Comparison of ENCODE assay signal across 8 cellular contexts in the genomic region with DNA sequence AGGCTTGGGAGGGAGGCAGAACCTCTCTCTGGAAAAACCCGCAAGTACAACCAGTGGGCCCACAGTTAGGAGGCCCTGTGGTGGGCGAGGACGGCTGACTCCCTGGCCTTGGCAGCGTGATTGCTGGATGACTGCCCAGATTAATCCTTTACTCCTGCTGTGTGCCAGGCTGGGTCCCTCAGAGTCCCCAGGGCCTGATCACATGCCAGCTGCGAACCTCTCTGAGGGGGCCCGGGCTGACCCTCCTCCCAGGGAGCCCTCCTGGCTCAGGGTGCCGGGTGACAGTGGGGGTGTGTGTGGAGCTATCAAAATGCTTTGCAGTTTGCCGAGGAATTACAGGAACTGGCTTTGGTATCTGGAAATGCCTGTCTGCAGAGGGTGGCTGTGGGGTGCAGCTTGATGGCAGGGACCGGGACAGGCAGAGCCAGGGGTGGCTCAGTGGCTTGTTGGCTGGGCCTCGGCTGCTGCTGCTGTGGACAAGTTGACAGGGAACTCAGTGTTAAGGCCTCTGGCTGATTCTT. TPM values are rescaled to one million over a fixed set of nuclear protein-coding genes. Genes with fewer than 3 reads are reported as not detected.
DNase-seq lines count a peak whose midpoint lies in the region; ATAC-seq and TF ChIP-seq lines count a peak whose summit lies in the region.

No MANE protein-coding gene starts in this region.

- DNase-seq in cardiac muscle cell (ENCODE audit: low read depth in 1 of 2, low spot score in 1 of 2), result peak in 1 of 2 donors; percentile 57
- no peak for DNase-seq in NOMO-1 treated with DMSO at 0.1 percent for 48 hours (lab: John Stamatoyannopoulos, UW; ENCODE audit: unreplicated experiment)
- no peak for DNase-seq in CD8-positive, alpha-beta T cell

- H3K36me3 ChIP-seq in HEK293 (ENCODE audit: control insufficient read depth in 2 of 2, insufficient read depth in 1 of 2, low read length in 2 of 2) (peaks cover 0 to 46% of the 10 kb centered on the region in 2 experiments; a peak in 2 of 3 replicates), cardiac muscle cell (no peaks in the 10 kb centered on the region), skeletal muscle satellite cell (ENCODE audit: insufficient read depth, low read length) (peaks cover 26% of the 10 kb centered on the region)
- H3K36me3 ChIP-seq in CD8-positive, alpha-beta T cell (ENCODE audit: insufficient read depth, low read length), result peaks cover 6% of the 10 kb centered on the region

- H3K36me3 Mint-ChIP-seq in CD8-positive, alpha-beta T cell, result peaks cover 38% of the 10 kb centered on the region

- no peaks in the 10 kb centered on the region for H3K9me3 ChIP-seq in HEK293 (ENCODE audit: control insufficient read depth, insufficient read depth, low read depth, low read length)
- no peaks in the 10 kb centered on the region for H3K9me3 ChIP-seq in cardiac muscle cell (ENCODE audit: low read depth)
- no peaks in the 10 kb centered on the region for H3K9me3 ChIP-seq in skeletal muscle satellite cell (replicated peaks; ENCODE audit: low read length)
- no peaks in the 10 kb centered on the region for H3K9me3 ChIP-seq in CD8-positive, alpha-beta T cell (ENCODE audit: low read length)

- no peaks in the 10 kb centered on the region for H3K27me3 Mint-ChIP-seq in CD8-positive, alpha-beta T cell (ENCODE audit: low read depth)

- H3K27me3 ChIP-seq in cardiac muscle cell, result no peaks in the 10 kb centered on the region
- no peaks in the 10 kb centered on the region for H3K27me3 ChIP-seq in skeletal muscle satellite cell (ENCODE audit: control insufficient read depth, insufficient read depth, low read length)
- H3K27me3 ChIP-seq in CD8-positive, alpha-beta T cell (ENCODE audit: insufficient read depth, low read length), result no peaks in the 10 kb centered on the region

- H3K9me3 Mint-ChIP-seq in CD8-positive, alpha-beta T cell, result no peaks in the 10 kb centered on the region

- intact Hi-C loops in CD8-positive, alpha-beta T cell (cut with DNase I, micrococcal nuclease), result no loop called here

- CTCF ChIA-PET in HEK293 (lab: Yijun Ruan, JAX), result interaction anchor here (0.6 kb wide), 1 partner anchor 97 kb away, joined by 3 read pairs; no protein-coding TSS in a partner anchor
- CTCF ChIA-PET in CD8-positive, alpha-beta T cell (lab: Charles Lee), result interaction anchor here (0.7 to 1.7 kb wide), 2 partner anchors 49 to 123 kb away, joined by 4 to 5 read pairs; a partner anchor contains a TSS

- TF ChIP-seq CTCF in HEK293 (tag by site-specific recombination; IDR thresholded peaks at IDR 0.05) (no peak), cardiac muscle cell (IDR thresholded peaks at IDR 0.05; ENCODE audit: low read depth, low read length) (no peak)
- TF ChIP-seq CTCF in CD8-positive, alpha-beta T cell (IDR thresholded peaks at IDR 0.05), result no peak

- H3K27ac ChIP-seq in HEK293 (ENCODE audit: extremely low read depth, low read depth, low read length), result no peak overlapping the region
- H3K27ac ChIP-seq in cardiac muscle cell, result peak overlapping the region; percentile 98
- H3K27ac ChIP-seq in CD8-positive, alpha-beta T cell (ENCODE audit: low read depth, low read length), result no peak overlapping the region

- peak overlapping the region; percentile 65 for H3K4me2 ChIP-seq in skeletal muscle satellite cell (ENCODE audit: low read length)

- no peak overlapping the region for H3K27ac Mint-ChIP-seq in CD8-positive, alpha-beta T cell

- H3K4me3 ChIP-seq in HEK293 (ENCODE audit: low read depth, low read length) (no peak overlapping the region), cardiac muscle cell (no peak overlapping the region), skeletal muscle satellite cell (ENCODE audit: low read length) (no peak overlapping the region)
- no peak overlapping the region for H3K4me3 ChIP-seq in CD8-positive, alpha-beta T cell (ENCODE audit: low read depth, low read length)

- H3K4me1 Mint-ChIP-seq in CD8-positive, alpha-beta T cell (ENCODE audit: low read depth), result peaks cover 54% of the 10 kb centered on the region

- H3K9ac ChIP-seq in skeletal muscle satellite cell (ENCODE audit: low read depth, low read length), result peak overlapping the region; percentile 11

- no peak overlapping the region for H3K4me3 Mint-ChIP-seq in CD8-positive, alpha-beta T cell

- ATAC-seq in SK-N-SH treated with all-trans-retinoic acid at 6 μM for 48 hours (peak; percentile 61), HG02981 (IDR thresholded peaks at IDR 0.05; ENCODE audit: unreplicated experiment) (no peak), GM18861 (IDR thresholded peaks at IDR 0.05; ENCODE audit: unreplicated experiment) (no peak)
- no peak for ATAC-seq in CD8-positive, alpha-beta T cell

- H3K4me1 ChIP-seq in HEK293 (ENCODE audit: control insufficient read depth, insufficient read depth, low read length) (no peaks in the 10 kb centered on the region), cardiac muscle cell (ENCODE audit: low read depth) (peaks cover 15% of the 10 kb centered on the region), skeletal muscle satellite cell (ENCODE audit: control insufficient read depth, insufficient read depth, low read length) (peaks cover 29% of the 10 kb centered on the region)
- peaks cover 30% of the 10 kb centered on the region for H3K4me1 ChIP-seq in CD8-positive, alpha-beta T cell (ENCODE audit: insufficient read depth, low read length)

- POLR2A ChIA-PET in HEK293 (lab: Yijun Ruan, JAX), result interaction anchor here (0.6 kb wide), 1 partner anchor 16 kb away, joined by 3 read pairs; no protein-coding TSS in a partner anchor
- POLR2A ChIA-PET in CD8-positive, alpha-beta T cell (lab: Charles Lee), result no interaction called here

TF ChIP-seq in HEK293, 187 proteins besides CTCF, POLR2A, EP300 and RAD21 (continues in another document):
- TF ChIP-seq GLIS1 (tag by site-specific recombination; IDR thresholded peaks at IDR 0.05), result peak; percentile 76
- peak; percentile 64 for TF ChIP-seq ZFP69B (tag by site-specific recombination; IDR thresholded peaks at IDR 0.05)
- no peak for TF ChIP-seq ZNF600 (tag by site-specific recombination; IDR thresholded peaks at IDR 0.05)
- no peak for TF ChIP-seq ZNF174 (tag by site-specific recombination; IDR thresholded peaks at IDR 0.05)
- TF ChIP-seq ZIC2 (tag by site-specific recombination; IDR thresholded peaks at IDR 0.05), result peak; percentile 95
- TF ChIP-seq GLIS2 (tag by site-specific recombination; IDR thresholded peaks at IDR 0.05), result no peak
- TF ChIP-seq ZNF311 (tag by site-specific recombination; IDR thresholded peaks at IDR 0.05; ENCODE audit: borderline replicate concordance), result no peak
- no peak for TF ChIP-seq SCRT2 (tag by site-specific recombination; IDR thresholded peaks at IDR 0.05)
- no peak for TF ChIP-seq ZNF785 (tag by site-specific recombination; IDR thresholded peaks at IDR 0.05)
- TF ChIP-seq ZFP3 (tag by site-specific recombination; IDR thresholded peaks at IDR 0.05; ENCODE audit: low read depth), result no peak
- TF ChIP-seq, protein P1, sequence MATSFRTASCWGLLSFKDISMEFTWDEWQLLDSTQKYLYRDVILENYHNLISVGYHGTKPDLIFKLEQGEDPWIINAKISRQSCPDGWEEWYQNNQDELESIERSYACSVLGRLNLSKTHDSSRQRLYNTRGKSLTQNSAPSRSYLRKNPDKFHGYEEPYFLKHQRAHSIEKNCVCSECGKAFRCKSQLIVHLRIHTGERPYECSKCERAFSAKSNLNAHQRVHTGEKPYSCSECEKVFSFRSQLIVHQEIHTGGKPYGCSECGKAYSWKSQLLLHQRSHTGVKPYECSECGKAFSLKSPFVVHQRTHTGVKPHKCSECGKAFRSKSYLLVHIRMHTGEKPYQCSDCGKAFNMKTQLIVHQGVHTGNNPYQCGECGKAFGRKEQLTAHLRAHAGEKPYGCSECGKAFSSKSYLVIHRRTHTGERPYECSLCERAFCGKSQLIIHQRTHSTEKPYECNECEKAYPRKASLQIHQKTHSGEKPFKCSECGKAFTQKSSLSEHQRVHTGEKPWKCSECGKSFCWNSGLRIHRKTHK (tag by site-specific recombination; IDR thresholded peaks at IDR 0.05), result no peak
- TF ChIP-seq ZNF623 (tag by site-specific recombination; IDR thresholded peaks at IDR 0.05), result no peak

TF ChIP-seq in SK-N-SH treated with all-trans-retinoic acid at 6 μM for 48 hours, 23 proteins besides CTCF, POLR2A, EP300 and RAD21:
- TF ChIP-seq, protein P2, sequence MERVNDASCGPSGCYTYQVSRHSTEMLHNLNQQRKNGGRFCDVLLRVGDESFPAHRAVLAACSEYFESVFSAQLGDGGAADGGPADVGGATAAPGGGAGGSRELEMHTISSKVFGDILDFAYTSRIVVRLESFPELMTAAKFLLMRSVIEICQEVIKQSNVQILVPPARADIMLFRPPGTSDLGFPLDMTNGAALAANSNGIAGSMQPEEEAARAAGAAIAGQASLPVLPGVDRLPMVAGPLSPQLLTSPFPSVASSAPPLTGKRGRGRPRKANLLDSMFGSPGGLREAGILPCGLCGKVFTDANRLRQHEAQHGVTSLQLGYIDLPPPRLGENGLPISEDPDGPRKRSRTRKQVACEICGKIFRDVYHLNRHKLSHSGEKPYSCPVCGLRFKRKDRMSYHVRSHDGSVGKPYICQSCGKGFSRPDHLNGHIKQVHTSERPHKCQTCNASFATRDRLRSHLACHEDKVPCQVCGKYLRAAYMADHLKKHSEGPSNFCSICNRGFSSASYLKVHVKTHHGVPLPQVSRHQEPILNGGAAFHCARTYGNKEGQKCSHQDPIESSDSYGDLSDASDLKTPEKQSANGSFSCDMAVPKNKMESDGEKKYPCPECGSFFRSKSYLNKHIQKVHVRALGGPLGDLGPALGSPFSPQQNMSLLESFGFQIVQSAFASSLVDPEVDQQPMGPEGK (CRISPR knock-in tag; IDR thresholded peaks at IDR 0.05; ENCODE audit: borderline replicate concordance), result no peak

RNA-seq across cellular contexts. Expression of a gene that starts 48.9 kb away (rescaled TPM):
- 122 and 124 TPM in 2 replicates for total RNA-seq in cardiac muscle cell
- 132 and 146 TPM in 2 replicates for polyA plus RNA-seq in cardiac muscle cell
- total RNA-seq in skeletal muscle satellite cell (2012; rRNA removed), result 73.8 TPM in 2 replicates
- total RNA-seq in CD8-positive, alpha-beta T cell, result 100 to 1,000 TPM; 309 to 337 TPM
